Comparison of ENCODE assay signal across 31 cellular contexts in genomic region chr7:130231792-130232191, GRCh38. TPM values are rescaled to one million over a fixed set of nuclear protein-coding genes. Genes with fewer than 3 reads are reported as not detected.
"Had no signal": no experiment of that assay in that cellular context is flagged by ENCODE, and none has a peak within 500 bp of the region (broad histone marks: within the 10 kb centered on the region; RNA-seq: fewer than 3 reads in every experiment).

No MANE protein-coding gene starts in this region.

- DNase-seq: activated CD4-positive, alpha-beta memory T cell treated with anti-CD3 and anti-CD28 coated beads, Interleukin-2, amount 10 ng/mL, durations not matched to agents 7 days and 5 days; activated CD4-positive, alpha-beta T cell treated with anti-CD3 and anti-CD28 coated beads, Interleukin-2, amount 10 ng/mL, durations not matched to agents 7 days and 5 days; activated CD4-positive, CD25-positive, alpha-beta regulatory T cell treated with anti-CD3 and anti-CD28 coated beads, Interleukin-2, amount 50 U/mL, for 72 hours; activated CD8-positive, alpha-beta memory T cell treated with anti-CD3 and anti-CD28 coated beads, Interleukin-2, amount 50 U/mL, for 48 hours; activated gamma-delta T cell; activated naive CD4-positive, alpha-beta T cell treated with anti-CD3 and anti-CD28 coated beads, Interleukin-2, amount 10 ng/mL, durations not matched to agents 7 days and 5 days; activated naive CD8-positive, alpha-beta T cell treated with anti-CD3 and anti-CD28 coated beads, Interleukin-2, amount 10 ng/mL, durations not matched to agents 7 days and 5 days; activated T-cell treated with anti-CD3 and anti-CD28 coated beads, Interleukin-2, amount 50 U/mL, for 24 hours; amniotic stem cell; foreskin fibroblast; heart right ventricle; kidney glomerular epithelial cell; left lung; retina; sigmoid colon; small intestine; stimulated activated CD4-positive, alpha-beta T cell treated with anti-CD3 and anti-CD28 coated beads, Interleukin-4, amount 100 ng/mL, for 24 hours; stomach; T1000; tibial artery had no signal

- H3K36me3 Mint-ChIP-seq: activated naive CD4-positive, alpha-beta T cell treated with anti-CD3 and anti-CD28 coated beads, Interleukin-2, amount 10 ng/mL, durations not matched to agents 7 days and 5 days; activated naive CD8-positive, alpha-beta T cell treated with anti-CD3 and anti-CD28 coated beads, Interleukin-2, amount 10 ng/mL, durations not matched to agents 7 days and 5 days; stimulated activated memory B cell treated with anti-CD40 and anti-IgM and Interleukin-4, amounts not matched to agents 10 μg/mL and 1 μg/mL and 100 μg/mL, for 72 hours had no signal

- H3K4me1 Mint-ChIP-seq: activated CD4-positive, alpha-beta memory T cell treated with anti-CD3 and anti-CD28 coated beads, Interleukin-2, amount 10 ng/mL, durations not matched to agents 7 days and 5 days; activated CD4-positive, alpha-beta T cell treated with anti-CD3 and anti-CD28 coated beads, Interleukin-2, amount 10 ng/mL, durations not matched to agents 7 days and 5 days; activated naive CD4-positive, alpha-beta T cell treated with anti-CD3 and anti-CD28 coated beads, Interleukin-2, amount 10 ng/mL, durations not matched to agents 7 days and 5 days; activated naive CD8-positive, alpha-beta T cell treated with anti-CD3 and anti-CD28 coated beads, Interleukin-2, amount 10 ng/mL, durations not matched to agents 7 days and 5 days; stimulated activated memory B cell treated with anti-CD40 and anti-IgM and Interleukin-4, amounts not matched to agents 10 μg/mL and 1 μg/mL and 100 μg/mL, for 72 hours had no signal

- H3K36me3 ChIP-seq: heart right ventricle, left lung, sigmoid colon, stomach, suprapubic skin, tibial artery had no signal

- H3K9me3 ChIP-seq: heart right ventricle, left lung, sigmoid colon, stomach, suprapubic skin, tibial artery had no signal

- H3K27ac ChIP-seq: heart right ventricle, left lung, sigmoid colon, stomach, suprapubic skin, tibial artery had no signal

- H3K4me1 ChIP-seq: left lung, suprapubic skin, tibial artery had no signal

- H3K4me3 ChIP-seq: heart right ventricle, left lung, lung, sigmoid colon, stomach, suprapubic skin, tibial artery had no signal

- H3K27ac Mint-ChIP-seq: activated CD4-positive, alpha-beta memory T cell treated with anti-CD3 and anti-CD28 coated beads, Interleukin-2, amount 10 ng/mL, durations not matched to agents 7 days and 5 days; activated CD4-positive, alpha-beta T cell treated with anti-CD3 and anti-CD28 coated beads, Interleukin-2, amount 10 ng/mL, durations not matched to agents 7 days and 5 days; activated naive CD4-positive, alpha-beta T cell treated with anti-CD3 and anti-CD28 coated beads, Interleukin-2, amount 10 ng/mL, durations not matched to agents 7 days and 5 days; activated naive CD8-positive, alpha-beta T cell treated with anti-CD3 and anti-CD28 coated beads, Interleukin-2, amount 10 ng/mL, durations not matched to agents 7 days and 5 days; activated T-cell treated with anti-CD3 and anti-CD28 coated beads, Interleukin-2, amount 50 U/mL, for 24 hours; stimulated activated memory B cell treated with anti-CD40 and anti-IgM and Interleukin-4, amounts not matched to agents 10 μg/mL and 1 μg/mL and 100 μg/mL, for 72 hours; T-helper 1 cell treated with Interleukin-12 subunit alpha and Interleukin-12 subunit beta and Interleukin-4 antibody, amounts not matched to agents 30 μg/mL and 1 μg/mL, for 36 hours had no signal

- H3K9me3 Mint-ChIP-seq: activated CD4-positive, alpha-beta memory T cell treated with anti-CD3 and anti-CD28 coated beads, Interleukin-2, amount 10 ng/mL, durations not matched to agents 7 days and 5 days; activated CD4-positive, alpha-beta T cell treated with anti-CD3 and anti-CD28 coated beads, Interleukin-2, amount 10 ng/mL, durations not matched to agents 7 days and 5 days; activated naive CD4-positive, alpha-beta T cell treated with anti-CD3 and anti-CD28 coated beads, Interleukin-2, amount 10 ng/mL, durations not matched to agents 7 days and 5 days; activated naive CD8-positive, alpha-beta T cell treated with anti-CD3 and anti-CD28 coated beads, Interleukin-2, amount 10 ng/mL, durations not matched to agents 7 days and 5 days; activated T-cell treated with anti-CD3 and anti-CD28 coated beads, Interleukin-2, amount 50 U/mL, for 24 hours; stimulated activated memory B cell treated with anti-CD40 and anti-IgM and Interleukin-4, amounts not matched to agents 10 μg/mL and 1 μg/mL and 100 μg/mL, for 72 hours; T-helper 1 cell treated with Interleukin-12 subunit alpha and Interleukin-12 subunit beta and Interleukin-4 antibody, amounts not matched to agents 30 μg/mL and 1 μg/mL, for 36 hours had no signal

- H3K4me3 Mint-ChIP-seq: activated CD4-positive, alpha-beta memory T cell treated with anti-CD3 and anti-CD28 coated beads, Interleukin-2, amount 10 ng/mL, durations not matched to agents 7 days and 5 days; activated CD4-positive, alpha-beta T cell treated with anti-CD3 and anti-CD28 coated beads, Interleukin-2, amount 10 ng/mL, durations not matched to agents 7 days and 5 days; activated naive CD4-positive, alpha-beta T cell treated with anti-CD3 and anti-CD28 coated beads, Interleukin-2, amount 10 ng/mL, durations not matched to agents 7 days and 5 days; activated naive CD8-positive, alpha-beta T cell treated with anti-CD3 and anti-CD28 coated beads, Interleukin-2, amount 10 ng/mL, durations not matched to agents 7 days and 5 days; activated T-cell treated with anti-CD3 and anti-CD28 coated beads, Interleukin-2, amount 50 U/mL, for 24 hours; stimulated activated memory B cell treated with anti-CD40 and anti-IgM and Interleukin-4, amounts not matched to agents 10 μg/mL and 1 μg/mL and 100 μg/mL, for 72 hours; T-helper 1 cell treated with Interleukin-12 subunit alpha and Interleukin-12 subunit beta and Interleukin-4 antibody, amounts not matched to agents 30 μg/mL and 1 μg/mL, for 36 hours had no signal

- ATAC-seq: left lung; stimulated activated memory B cell treated with anti-CD40 and anti-IgM and Interleukin-4, amounts not matched to agents 10 μg/mL and 1 μg/mL and 100 μg/mL, for 72 hours had no signal

- H3K27me3 ChIP-seq: heart right ventricle, left lung, sigmoid colon, stomach, suprapubic skin, tibial artery had no signal

- H3K27me3 Mint-ChIP-seq: progenitor cell of endocrine pancreas had no signal

RNA-seq across cellular contexts. Expression of gene SSMEM1, which starts 24.1 kb away (rescaled TPM):
- total RNA-seq: activated CD4-positive, alpha-beta memory T cell treated with anti-CD3 and anti-CD28 coated beads, Interleukin-2, amount 10 ng/mL, durations not matched to agents 7 days and 5 days; activated CD4-positive, alpha-beta T cell treated with anti-CD3 and anti-CD28 coated beads, Interleukin-2, amount 10 ng/mL, durations not matched to agents 7 days and 5 days; activated naive CD8-positive, alpha-beta T cell treated with anti-CD3 and anti-CD28 coated beads, Interleukin-2, amount 10 ng/mL, durations not matched to agents 7 days and 5 days; astrocyte; endothelial cell of umbilical vein; heart right ventricle; left lung; lung; mucosa of gallbladder; osteoblast; progenitor cell of endocrine pancreas; sigmoid colon; stomach; suprapubic skin; ureter had no signal

RNA-seq across cellular contexts. Expression of gene CPA2, which starts 34.9 kb away (rescaled TPM):
- total RNA-seq: activated CD4-positive, alpha-beta memory T cell treated with anti-CD3 and anti-CD28 coated beads, Interleukin-2, amount 10 ng/mL, durations not matched to agents 7 days and 5 days; activated CD4-positive, alpha-beta T cell treated with anti-CD3 and anti-CD28 coated beads, Interleukin-2, amount 10 ng/mL, durations not matched to agents 7 days and 5 days; activated naive CD8-positive, alpha-beta T cell treated with anti-CD3 and anti-CD28 coated beads, Interleukin-2, amount 10 ng/mL, durations not matched to agents 7 days and 5 days; astrocyte; endothelial cell of umbilical vein; left lung; osteoblast; sigmoid colon; SK-MEL-5; suprapubic skin; ureter had no signal
